In the genomic region with DNA sequence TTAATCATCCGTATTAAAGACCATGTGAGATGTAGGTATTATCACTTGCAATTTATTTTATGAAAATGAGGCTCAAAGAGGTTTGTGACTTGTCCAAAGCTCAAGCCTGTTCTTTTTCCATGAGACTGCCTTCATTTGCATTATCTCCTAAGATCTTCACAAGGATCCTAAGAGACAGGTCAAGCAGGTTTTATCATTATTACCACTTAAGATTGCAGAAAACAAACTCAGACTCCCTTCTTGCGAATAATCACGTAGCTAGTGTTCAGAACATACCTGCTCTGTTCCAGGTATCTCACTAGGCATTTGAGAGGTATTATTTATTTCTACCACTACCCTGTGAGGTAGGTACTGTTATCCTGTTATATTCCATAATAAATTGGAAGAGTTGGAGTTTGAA, we compare ENCODE assay signal across 13 cellular contexts.
A peak's percentile ranks its signal among the peaks of the same experiment; 100 is the strongest.
DNase-seq lines count a peak whose midpoint lies in the region; ATAC-seq, FAIRE-seq and TF ChIP-seq lines count a peak whose summit lies in the region.
"Had no signal": no experiment of that assay in that cellular context is flagged by ENCODE, and none has a peak within 500 bp of the region (broad histone marks: within the 10 kb centered on the region; RNA-seq: fewer than 3 reads in every experiment).

No MANE protein-coding gene starts in this region.

- H3K9me3 ChIP-seq in GM12878 (replicated peaks; ENCODE audit: control insufficient read depth, insufficient read depth, low read length) (no peaks in the 10 kb centered on the region), trophoblast cell (ENCODE audit: insufficient read depth, low read depth, low read length) (no peaks in the 10 kb centered on the region), osteoblast (ENCODE audit: low read depth, low read length) (no peaks in the 10 kb centered on the region)
- H3K9me3 ChIP-seq: ascending aorta, sigmoid colon had no signal

- H3K79me2 ChIP-seq in GM12878 (ENCODE audit: control insufficient read depth, insufficient read depth, low read length) (peaks cover 39% of the 10 kb centered on the region), trophoblast cell (ENCODE audit: control insufficient read depth, insufficient read depth, low read length, poor library complexity) (no peaks in the 10 kb centered on the region), osteoblast (ENCODE audit: insufficient read depth, low read length) (peaks cover 3% of the 10 kb centered on the region)

- no peak overlapping the region for H2BK120ac ChIP-seq in trophoblast cell (ENCODE audit: insufficient read depth, low read length, poor library complexity)

- H3K14ac ChIP-seq in trophoblast cell (ENCODE audit: low read length): no peak overlapping the region

- no peak overlapping the region for H2BK12ac ChIP-seq in trophoblast cell (ENCODE audit: low read length)

- DNase-seq in ELF-1 (ENCODE audit: low read depth, low spot score) (peak; percentile 14), LNCaP clone FGC (ENCODE audit: low read depth) (peak; percentile 95), GM12878 (ENCODE audit: low read depth, low spot score) (no peak), trophoblast cell (peak; percentile 41 to 96), osteoblast (ENCODE audit: insufficient read length, low spot score, missing footprints) (no peak), HEK293T (ENCODE audit: extremely low spot score) (no peak), dermis blood vessel endothelial cell (no peak)
- DNase-seq: activated CD4-positive, alpha-beta T cell treated with anti-CD3 and anti-CD28 coated beads for 36 hours; COR-L47; sigmoid colon had no signal

- no peaks in the 10 kb centered on the region for H3K27me3 ChIP-seq in GM12878 (replicated peaks in 1 of 2; ENCODE audit: control insufficient read depth in 2 of 2, insufficient read depth in 2 of 2, low read length in 1 of 2)
- H3K27me3 ChIP-seq in trophoblast cell (ENCODE audit: insufficient read depth, low read length): no peaks in the 10 kb centered on the region
- no peaks in the 10 kb centered on the region for H3K27me3 ChIP-seq in osteoblast (ENCODE audit: insufficient read depth, low read length)
- H3K27me3 ChIP-seq: ascending aorta, sigmoid colon had no signal

- H3K23ac ChIP-seq in trophoblast cell (ENCODE audit: low read length): no peak overlapping the region

- no peak for TF ChIP-seq EP300 in GM12878 (IDR thresholded peaks at IDR 0.05; ENCODE audit: borderline replicate concordance in 1 of 2, control insufficient read depth in 1 of 2, low read depth in 2 of 2, low read length in 2 of 2)

- H2BK5ac ChIP-seq in trophoblast cell (ENCODE audit: low read depth, low read length, poor library complexity): no peak overlapping the region

- RAD21 ChIA-PET in GM12878 (lab: Charles Lee; ENCODE audit: unreplicated experiment): interaction anchor here (1.0 to 8.0 kb wide), 15 partner anchors 9 to 1938 kb away, joined by 3 to 108 read pairs (median 5); a partner anchor contains a TSS

- no peak overlapping the region for H4K91ac ChIP-seq in trophoblast cell (ENCODE audit: low read depth, low read length)

- H4K8ac ChIP-seq in trophoblast cell (ENCODE audit: low read depth, low read length): no peak overlapping the region

- ATAC-seq in GM12878 (no peak), GM21381 (IDR thresholded peaks at IDR 0.05; ENCODE audit: unreplicated experiment) (no peak)
- ATAC-seq: activated CD4-positive, alpha-beta T cell treated with anti-CD3 and anti-CD28 coated beads for 36 hours had no signal

- H3K4me3 ChIP-seq in LNCaP clone FGC (ENCODE audit: low read depth, low read length) (peak overlapping the region; percentile 6), GM12878 (no peak overlapping the region), trophoblast cell (ENCODE audit: low read depth, low read length) (no peak overlapping the region), osteoblast (ENCODE audit: insufficient read depth, low read length) (no peak overlapping the region)
- H3K4me3 ChIP-seq: sigmoid colon had no signal

- in situ Hi-C loops in GM12878 (cut with MboI): no loop called here

- no TSS peak for BruUV-seq in GM12878 (replicated peaks; lab: Mats Ljungman, UMichigan)

- no peak overlapping the region for H3K4ac ChIP-seq in trophoblast cell (ENCODE audit: low read depth, low read length)

- POLR2A ChIA-PET in GM12878 (lab: Charles Lee) (interaction anchor here (2.0 to 2.8 kb wide), 4 partner anchors 18 to 69 kb away, joined by 6 to 23 read pairs (median 18); a partner anchor contains a TSS), HEK293T (lab: Yijun Ruan, JAX) (interaction anchor here (1.6 kb wide), 1 partner anchor 64 kb away, joined by 3 read pairs; no protein-coding TSS in a partner anchor)

- no peak overlapping the region for H2AK5ac ChIP-seq in trophoblast cell (ENCODE audit: low read length)

- peak overlapping the region; percentile 83 for H3K27ac ChIP-seq in GM12878 (ENCODE audit: control insufficient read depth, insufficient read depth)
- H3K27ac ChIP-seq in trophoblast cell (ENCODE audit: low read depth, low read length): no peak overlapping the region
- H3K27ac ChIP-seq in osteoblast (ENCODE audit: low read depth, low read length): no peak overlapping the region

- SMC1A ChIA-PET in GM12878 (lab: Charles Lee; ENCODE audit: uncharacterized antibody, unreplicated experiment): interaction anchor here (0.7 to 9.0 kb wide), 24 partner anchors 10 to 183 kb away, joined by 3 to 202 read pairs (median 4); no protein-coding TSS in a partner anchor

- TF ChIP-seq CTCF in LNCaP clone FGC (IDR thresholded peaks at IDR 0.05; ENCODE audit: control insufficient read depth, extremely low read depth, insufficient read depth) (no peak), GM12878 (IDR thresholded peaks at IDR 0.05 in 2 of 3, conservative IDR thresholded peaks at IDR 0.05 in 1 of 3; ENCODE audit: control insufficient read depth in 2 of 3, extremely low read depth in 1 of 3, insufficient read depth in 1 of 3, low read depth in 3 of 3, low read length in 3 of 3) (no peak), osteoblast (IDR thresholded peaks at IDR 0.05; ENCODE audit: extremely low read depth, low read depth, low read length) (no peak)

- no peak for TF ChIP-seq POLR2A in GM12878 (IDR thresholded peaks at IDR 0.05; ENCODE audit: low read depth, low read length)

- 79% methylated on average over 3 of the region's 3 CpGs for WGBS in GM12878 (ENCODE audit: insufficient coverage, insufficient replicate concordance, low lambda C conversion rate, missing lambda C conversion rate)
- no CpG with 5 or more reads among the region's 3 CpGs for WGBS in trophoblast cell (ENCODE audit: extremely low coverage, insufficient coverage, insufficient read length)

- H2AFZ ChIP-seq in GM12878 (ENCODE audit: control insufficient read depth, low read depth, low read length): no peak overlapping the region
- no peak overlapping the region for H2AFZ ChIP-seq in trophoblast cell (ENCODE audit: insufficient read depth, low read length, poor library complexity)
- H2AFZ ChIP-seq in osteoblast (ENCODE audit: low read length): no peak overlapping the region

- peaks cover 3% of the 10 kb centered on the region for H3K79me1 ChIP-seq in trophoblast cell (ENCODE audit: low read length)

- peaks cover 23% of the 10 kb centered on the region; the same call in 1 of the 2 replicates for H3K4me1 ChIP-seq in GM12878 (ENCODE audit: control insufficient read depth, insufficient read depth, low read length)
- H3K4me1 ChIP-seq in trophoblast cell (ENCODE audit: control insufficient read depth in 1 of 2, insufficient read depth in 2 of 2, low read length in 2 of 2): peaks cover 0 to 2% of the 10 kb centered on the region in 2 experiments
- H3K4me1 ChIP-seq in osteoblast (ENCODE audit: insufficient read depth, low read length): peaks cover 16% of the 10 kb centered on the region

- CTCF ChIA-PET in GM12878 (lab: Yijun Ruan, JAX) (interaction anchor here (0.6 to 7.6 kb wide), 20 partner anchors 10 to 1061 kb away, joined by 3 to 138 read pairs (median 4); no protein-coding TSS in a partner anchor), HEK293T (lab: Yijun Ruan, JAX) (interaction anchor here (0.6 to 0.7 kb wide), 3 partner anchors 46 to 49 kb away, joined by 4 to 7 read pairs (median 5); no protein-coding TSS in a partner anchor)

- no peak overlapping the region for H4K12ac ChIP-seq in trophoblast cell (ENCODE audit: low read depth, low read length)

- no peak for TF ChIP-seq RAD21 in GM12878 (IDR thresholded peaks at IDR 0.05; ENCODE audit: insufficient read depth, low read depth, low read length)

- no peak overlapping the region for H3K18ac ChIP-seq in trophoblast cell (ENCODE audit: low read length)

- no peak for FAIRE-seq in GM12878 (lab: Jason Lieb, UNC)
- FAIRE-seq: frontal cortex had no signal

- no peak overlapping the region for H3K4me2 ChIP-seq in GM12878 (ENCODE audit: control insufficient read depth, insufficient read depth)
- no peak overlapping the region for H3K4me2 ChIP-seq in trophoblast cell (ENCODE audit: low read length)
- no peak overlapping the region for H3K4me2 ChIP-seq in osteoblast (ENCODE audit: insufficient read depth, low read length)

- H3K9ac ChIP-seq in GM12878 (ENCODE audit: control insufficient read depth, insufficient read depth, low read length): no peak overlapping the region
- no peak overlapping the region for H3K9ac ChIP-seq in trophoblast cell (ENCODE audit: low read length)

- H4K20me1 ChIP-seq in GM12878 (ENCODE audit: control insufficient read depth, insufficient read depth): no peaks in the 10 kb centered on the region
- H4K20me1 ChIP-seq in osteoblast (ENCODE audit: insufficient read depth, low read length): no peaks in the 10 kb centered on the region

- intact Hi-C loops in GM12878 (cut with micrococcal nuclease; ENCODE audit: unreplicated experiment): loop anchor here (2.0 kb wide), 1 partner anchor 26 kb away; no protein-coding TSS in a partner anchor

- H3K36me3 ChIP-seq in GM12878 (ENCODE audit: control insufficient read depth in 2 of 2, insufficient read depth in 2 of 2, low read length in 1 of 2) (no peaks in the 10 kb centered on the region), trophoblast cell (ENCODE audit: control insufficient read depth in 1 of 2, insufficient read depth in 2 of 2, low read length in 2 of 2) (no peaks in the 10 kb centered on the region), osteoblast (ENCODE audit: insufficient read depth, low read length) (no peaks in the 10 kb centered on the region)
- H3K36me3 ChIP-seq: ascending aorta, sigmoid colon had no signal

TF ChIP-seq in GM12878, 131 proteins besides CTCF, POLR2A, EP300 and RAD21 (continues in another document):
- no peak for TF ChIP-seq RFX5 (IDR thresholded peaks at IDR 0.05; ENCODE audit: low read depth, low read length)
- no peak for TF ChIP-seq HCFC1 (IDR thresholded peaks at IDR 0.05; ENCODE audit: low read length)
- TF ChIP-seq BCL11A (IDR thresholded peaks at IDR 0.05; ENCODE audit: low read depth, low read length): no peak

TF ChIP-seq in HEK293T, 16 proteins besides CTCF, POLR2A, EP300 and RAD21 (continues in another document):
- no peak for TF ChIP-seq L3MBTL2 (conservative IDR thresholded peaks at IDR 0.05)
- no peak for TF ChIP-seq FOXA1 (IDR thresholded peaks at IDR 0.05)
- no peak for TF ChIP-seq ARNT (IDR thresholded peaks at IDR 0.05)
- no peak for TF ChIP-seq TARDBP (IDR thresholded peaks at IDR 0.05)

Comparison
In these comparisons a context has a peak if more than half of its experiments do, and no peak if none do; other contexts are left out.
1. DNase-seq: peak in ELF-1 (single experiment), LNCaP clone FGC (single experiment) and trophoblast cell (2 of 2); none in GM12878 (single experiment), osteoblast (single experiment), HEK293T (single experiment) and dermis blood vessel endothelial cell (single experiment).